9 cellular contexts compared by ENCODE assay signal in the genomic region with DNA sequence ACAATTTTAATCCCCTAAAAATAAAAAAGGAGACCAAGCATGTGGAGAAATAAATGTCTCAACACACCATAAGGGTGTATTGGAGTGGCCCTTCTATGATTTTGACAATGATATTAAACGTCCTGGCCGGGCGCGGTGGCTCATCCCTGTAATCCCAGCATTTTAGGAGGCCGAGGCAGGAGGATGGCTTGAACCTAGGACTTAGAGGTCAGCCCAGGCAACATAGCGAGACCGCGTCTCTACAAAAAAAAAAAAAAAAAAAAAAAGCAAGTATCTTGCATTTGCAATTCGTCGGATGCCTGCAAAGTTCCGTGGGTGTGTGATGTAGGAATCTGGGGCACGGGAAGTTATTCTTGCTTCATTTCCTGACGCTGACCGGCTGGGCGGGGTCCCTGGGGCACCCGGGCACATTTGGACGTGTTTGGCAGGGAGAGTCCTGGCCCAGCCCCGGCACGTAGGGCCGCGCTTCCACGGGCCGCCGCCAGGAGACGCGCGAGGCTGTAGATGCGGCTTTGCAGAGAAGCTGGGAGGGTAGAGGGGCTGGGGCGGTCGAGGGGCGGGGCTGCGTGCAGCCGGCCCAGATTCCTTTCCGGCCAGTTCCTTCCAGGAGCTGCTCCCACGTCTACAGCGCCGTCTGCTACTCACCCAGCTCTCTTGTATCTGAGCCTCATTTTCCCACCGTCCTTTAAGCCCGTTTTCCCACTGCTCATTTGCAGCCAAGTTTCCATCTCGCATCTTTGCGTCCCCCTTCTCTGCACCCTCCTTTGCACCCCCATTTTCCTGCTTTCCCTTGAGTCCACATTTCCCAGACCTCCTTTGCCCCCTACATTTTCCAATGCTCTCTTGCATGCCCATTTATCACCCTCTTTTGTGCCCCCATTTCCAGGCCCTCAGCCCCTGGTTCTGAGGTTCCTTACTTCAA. TPM values are rescaled to one million over a fixed set of nuclear protein-coding genes. Genes with fewer than 3 reads are reported as not detected.
A peak's percentile ranks its signal among the peaks of the same experiment; 100 is the strongest.
DNase-seq lines count a peak whose midpoint lies in the region; ATAC-seq lines count a peak whose summit lies in the region.
"Had no signal": no experiment of that assay in that cellular context is flagged by ENCODE, and none has a peak within 500 bp of the region (broad histone marks: within the 10 kb centered on the region; RNA-seq: fewer than 3 reads in every experiment).

No MANE protein-coding gene starts in this region.

- ATAC-seq in HG03039 (IDR thresholded peaks at IDR 0.05; ENCODE audit: unreplicated experiment) (peak; percentile 51), GM19455 (IDR thresholded peaks at IDR 0.05; ENCODE audit: unreplicated experiment) (no peak)

- DNase-seq in COLO668 (lab: John Stamatoyannopoulos, UW; ENCODE audit: unreplicated experiment) (peak; percentile 85), NCI-H446 treated with DMSO at 0.1 percent for 48 hours (lab: John Stamatoyannopoulos, UW) (peak; percentile 87), cerebellum (ENCODE audit: low spot score) (peak; percentile 88), kidney tubule cell (ENCODE audit: low spot score) (peak; percentile 93)
- DNase-seq in activated CD4-positive, CD25-positive, alpha-beta regulatory T cell treated with anti-CD3 and anti-CD28 coated beads, Interleukin-2, amount 50 U/mL, for 72 hours = peak; percentile 89
- DNase-seq in stimulated activated CD4-positive, alpha-beta T cell treated with anti-CD3 and anti-CD28 coated beads, Interleukin-15, amount 100 ng/mL, for 48 hours (ENCODE audit: low read depth in 2 of 2) = peak; percentile 64 to 82

RNA-seq across cellular contexts. Expression of gene TSPAN16, which starts 2.2 kb away (rescaled TPM):
- not detected for total RNA-seq in cerebellum
- total RNA-seq: activated CD8-positive, alpha-beta memory T cell treated with anti-CD3 and anti-CD28 coated beads for 36 hours had no signal

RNA-seq across cellular contexts. Expression of gene DOCK6, which starts 31.4 kb away (rescaled TPM):
- total RNA-seq in cerebellum = 10.5 TPM

RNA-seq across cellular contexts. Expression of gene RAB3D, which starts 45.7 kb away (rescaled TPM):
- 17.7 TPM for total RNA-seq in cerebellum

RNA-seq across cellular contexts. Expression of gene TMEM205, which starts 52.3 kb away (rescaled TPM):
- 20.5 TPM for total RNA-seq in cerebellum

RNA-seq across cellular contexts. Expression of gene CCDC159, which starts 52.6 kb away (rescaled TPM):
- 7.5 TPM for total RNA-seq in cerebellum
